ENCODE assay signal across 25 cellular contexts in genomic region chr9:83291196-83291595, GRCh38.
"Had no signal": no experiment of that assay in that cellular context is flagged by ENCODE, and none has a peak within 500 bp of the region (broad histone marks: within the 10 kb centered on the region; RNA-seq: fewer than 3 reads in every experiment).

No MANE protein-coding gene starts in this region.

- H3K4me1 Mint-ChIP-seq: naive B cell; nephron; stimulated activated effector memory CD8-positive, alpha-beta T cell treated with anti-CD3 and anti-CD28 coated beads, Interleukin-12 subunit alpha, Interleukin-12 subunit beta, amount 100 ng/mL, for 72 hours had no signal

- FAIRE-seq: urothelium cell line had no signal

- H3K27me3 ChIP-seq: dorsolateral prefrontal cortex, heart right ventricle, right lobe of liver, suprapubic skin, thyroid gland had no signal

- H3K9me3 ChIP-seq: heart right ventricle, prostate gland, right lobe of liver, suprapubic skin, thyroid gland had no signal

- H3K9ac ChIP-seq: parathyroid adenoma had no signal

- H3K27ac Mint-ChIP-seq: naive B cell; nephron; stimulated activated effector memory CD8-positive, alpha-beta T cell treated with anti-CD3 and anti-CD28 coated beads, Interleukin-12 subunit alpha, Interleukin-12 subunit beta, amount 100 ng/mL, for 72 hours; type B pancreatic cell had no signal

- H3K27ac ChIP-seq: dorsolateral prefrontal cortex, heart right ventricle, parathyroid adenoma, prostate gland, right lobe of liver, suprapubic skin, thyroid gland had no signal

- H3K36me3 Mint-ChIP-seq: stimulated activated effector memory CD8-positive, alpha-beta T cell treated with anti-CD3 and anti-CD28 coated beads, Interleukin-12 subunit alpha, Interleukin-12 subunit beta, amount 100 ng/mL, for 72 hours had no signal

- H3K36me3 ChIP-seq: prostate gland, right lobe of liver, suprapubic skin, thyroid gland had no signal

- H3K4me3 ChIP-seq: dorsolateral prefrontal cortex, heart right ventricle, lung, prostate gland, right lobe of liver, suprapubic skin, thyroid gland had no signal

- H3K4me1 ChIP-seq: prostate gland, right lobe of liver, suprapubic skin had no signal

- DNase-seq: cortex of kidney; dorsolateral prefrontal cortex; effector CD8-positive, alpha-beta T cell; foreskin melanocyte; heart right ventricle; islet precursor cell; left cardiac atrium; left ventricle myocardium superior; mesenchymal stem cell; midbrain; naive B cell; occipital lobe; right lobe of liver; stimulated activated CD4-positive, alpha-beta T cell treated with anti-CD3 and anti-CD28 coated beads, Interleukin-4, amount 100 ng/mL, for 1 hour; stimulated activated CD8-positive, alpha-beta memory T cell treated with anti-CD3 and anti-CD28 coated beads, Interleukin-4, amount 100 ng/mL, for 48 hours; stimulated activated naive CD8-positive, alpha-beta T cell treated with anti-CD3 and anti-CD28 coated beads, Interleukin-15, Interleukin-2, amounts not matched to agents 100 U/mL and 50 U/mL, for 24 hours; thyroid gland had no signal

- H3K4me3 Mint-ChIP-seq: naive B cell; nephron; stimulated activated effector memory CD8-positive, alpha-beta T cell treated with anti-CD3 and anti-CD28 coated beads, Interleukin-12 subunit alpha, Interleukin-12 subunit beta, amount 100 ng/mL, for 72 hours; type B pancreatic cell had no signal

- H3K9me3 Mint-ChIP-seq: nephron; stimulated activated effector memory CD8-positive, alpha-beta T cell treated with anti-CD3 and anti-CD28 coated beads, Interleukin-12 subunit alpha, Interleukin-12 subunit beta, amount 100 ng/mL, for 72 hours had no signal

- ATAC-seq: heart right ventricle; left cardiac atrium; left ventricle myocardium superior; right lobe of liver; stimulated activated effector memory CD8-positive, alpha-beta T cell treated with anti-CD3 and anti-CD28 coated beads, Interleukin-12 subunit alpha, Interleukin-12 subunit beta, amount 100 ng/mL, for 72 hours; stimulated activated naive CD8-positive, alpha-beta T cell treated with anti-CD3 and anti-CD28 coated beads, Interleukin-15, Interleukin-2, amounts not matched to agents 100 U/mL and 50 U/mL, for 24 hours had no signal
